In genomic region chr6:69796627-69797390, GRCh38 we compare ENCODE assay signal across 8 cellular contexts.
A peak's percentile ranks its signal among the peaks of the same experiment; 100 is the strongest.
DNase-seq lines count a peak whose midpoint lies in the region; ATAC-seq and FAIRE-seq lines count a peak whose summit lies in the region.

LMBRD1 (minus strand) TSS chr6:69797010; CDS start chr6:69796881, 129 bp downstream.

- H3K9ac ChIP-seq in BLaER1 treated with 17β-estradiol and CSF1 and Interleukin-3, amounts not matched to agents 10 nM and 100 nM: peak within 1 kb of the TSS; percentile 78 to 89 (median 83)

- H3K27ac ChIP-seq in BLaER1 treated with 17β-estradiol and CSF1 and Interleukin-3, amounts not matched to agents 10 nM and 100 nM: peak within 1 kb of the TSS; percentile 60 to 87 (median 75)

- H3K4me2 ChIP-seq in BLaER1 treated with 17β-estradiol and CSF1 and Interleukin-3, amounts not matched to agents 10 nM and 100 nM: peak within 1 kb of the TSS; percentile 72 to 95 (median 87)

- 0 out of 22 replicates have a peak, but pooled peaks cover 0 to 4% (median 0%) of the 10 kb centered on the region in 11 experiments for H3K9me3 ChIP-seq in BLaER1 treated with 17β-estradiol and CSF1 and Interleukin-3, amounts not matched to agents 10 nM and 100 nM (replicated peaks in 1 of 11)

- H3K36me3 ChIP-seq in BLaER1 treated with 17β-estradiol and CSF1 and Interleukin-3, amounts not matched to agents 10 nM and 100 nM: no peaks in the 10 kb centered on the region

- peak; percentile 91 for ATAC-seq in HG03460 (IDR thresholded peaks at IDR 0.05; ENCODE audit: unreplicated experiment)

- peaks cover 9 to 16% (median 14%) of the 10 kb centered on the region in 10 experiments; a peak in 16 of 20 replicates for H3K4me1 ChIP-seq in BLaER1 treated with 17β-estradiol and CSF1 and Interleukin-3, amounts not matched to agents 10 nM and 100 nM

- FAIRE-seq in colon (lab: Jason Lieb, UNC): peak; percentile 10

- H3K4me3 ChIP-seq in BLaER1 treated with 17β-estradiol and CSF1 and Interleukin-3, amounts not matched to agents 10 nM and 100 nM: peak within 1 kb of the TSS; percentile 64 to 85 (median 75)

- H4K20me1 ChIP-seq in BLaER1 treated with 17β-estradiol and CSF1 and Interleukin-3, amounts not matched to agents 10 nM and 100 nM: peaks cover 0 to 26% (median 0%) of the 10 kb centered on the region in 11 experiments; a peak in 8 of 22 replicates

- peak; percentile 78 for DNase-seq in GM19240 (ENCODE audit: insufficient read length, low spot score)
- peak; percentile 85 for DNase-seq in NCI-H524 treated with DMSO at 0.1 percent for 48 hours (lab: John Stamatoyannopoulos, UW)
- peak; percentile 99 for DNase-seq in activated CD4-positive, alpha-beta T cell treated with anti-CD3 and anti-CD28 coated beads for 48 hours
- DNase-seq in kidney tubule cell (ENCODE audit: low spot score): peak; percentile 95
- DNase-seq in stimulated activated CD4-positive, alpha-beta T cell treated with anti-CD3 and anti-CD28 coated beads, Interleukin-1b, Interleukin-23, amount 100 ng/mL, for 24 hours (ENCODE audit: low read depth in 4 of 4, low spot score in 1 of 4): peak; percentile 97 to 100 (median 98)

- no peaks in the 10 kb centered on the region for H3K27me3 ChIP-seq in BLaER1 treated with 17β-estradiol and CSF1 and Interleukin-3, amounts not matched to agents 10 nM and 100 nM

Comparison
In these comparisons a context has a peak if more than half of its experiments do, and no peak if none do; other contexts are left out.
1. Peak in every context shown above with its lines: DNase-seq, ATAC-seq, H3K4me3 ChIP-seq and H3K27ac ChIP-seq.